ENCODE assay signal across 17 cellular contexts in genomic region chr9:112144807-112145206, GRCh38.
"Had no signal": no experiment of that assay in that cellular context is flagged by ENCODE, and none has a peak within 500 bp of the region (broad histone marks: within the 10 kb centered on the region; RNA-seq: fewer than 3 reads in every experiment).

No MANE protein-coding gene starts in this region.

- DNase-seq: activated CD4-positive, alpha-beta T cell treated with anti-CD3 and anti-CD28 coated beads for 36 hours; activated CD4-positive, alpha-beta T cell treated with anti-CD3 and anti-CD28 coated beads, Interleukin-2, amount 50 U/mL, for 48 hours; amygdala; kidney glomerular epithelial cell; left ventricle myocardium inferior; mucosa of descending colon; naive B cell; stimulated activated CD4-positive, alpha-beta T cell treated with anti-CD3 and anti-CD28 coated beads, Interleukin-2, amount 100 ng/mL, for 24 hours; uterus had no signal

- H3K9me3 Mint-ChIP-seq: activated T-helper 1 cell treated with anti-CD3 and anti-CD28 coated beads, Interleukin-12 subunit alpha, Interleukin-12 subunit beta, Interleukin-2, Interleukin-4 antibody, amounts not matched to agents 30 ng/mL and 10 ng/mL and 1 ng/mL, durations not matched to agents 14 hours and 24 hours and 36 hours; naive B cell; neural crest cell; stimulated activated naive CD8-positive, alpha-beta T cell treated with anti-CD3 and anti-CD28 coated beads, Interleukin-15, Interleukin-2, amounts not matched to agents 100 ng/mL and 50 ng/mL, for 24 hours had no signal

- H3K27me3 ChIP-seq: tibial nerve, uterus had no signal

- H3K4me3 ChIP-seq: left ventricle myocardium inferior, mucosa of descending colon, tibial nerve, uterus had no signal

- H3K9me3 ChIP-seq: left ventricle myocardium inferior, mucosa of descending colon, tibial nerve, uterus had no signal

- FAIRE-seq: frontal cortex, TTC549 had no signal

- H3K27me3 Mint-ChIP-seq: activated CD4-positive, alpha-beta T cell treated with anti-CD3 and anti-CD28 coated beads for 36 hours; activated naive CD8-positive, alpha-beta T cell; naive B cell; progenitor cell of endocrine pancreas; stimulated activated naive CD8-positive, alpha-beta T cell treated with anti-CD3 and anti-CD28 coated beads, Interleukin-15, Interleukin-2, amounts not matched to agents 100 ng/mL and 50 ng/mL, for 24 hours had no signal

- H3K4me1 ChIP-seq: left ventricle myocardium inferior, tibial nerve, uterus had no signal

- H3K4me3 Mint-ChIP-seq: activated CD4-positive, alpha-beta T cell treated with anti-CD3 and anti-CD28 coated beads for 36 hours; activated naive CD8-positive, alpha-beta T cell; activated T-helper 1 cell treated with anti-CD3 and anti-CD28 coated beads, Interleukin-12 subunit alpha, Interleukin-12 subunit beta, Interleukin-2, Interleukin-4 antibody, amounts not matched to agents 30 ng/mL and 10 ng/mL and 1 ng/mL, durations not matched to agents 14 hours and 24 hours and 36 hours; naive B cell; neural crest cell; stimulated activated naive CD8-positive, alpha-beta T cell treated with anti-CD3 and anti-CD28 coated beads, Interleukin-15, Interleukin-2, amounts not matched to agents 100 ng/mL and 50 ng/mL, for 24 hours had no signal

- H3K4me1 Mint-ChIP-seq: neural crest cell had no signal

- H3K36me3 ChIP-seq: tibial nerve, uterus had no signal

- H3K27ac Mint-ChIP-seq: activated CD4-positive, alpha-beta T cell treated with anti-CD3 and anti-CD28 coated beads for 36 hours; activated naive CD8-positive, alpha-beta T cell; activated T-helper 1 cell treated with anti-CD3 and anti-CD28 coated beads, Interleukin-12 subunit alpha, Interleukin-12 subunit beta, Interleukin-2, Interleukin-4 antibody, amounts not matched to agents 30 ng/mL and 10 ng/mL and 1 ng/mL, durations not matched to agents 14 hours and 24 hours and 36 hours; naive B cell; stimulated activated naive CD8-positive, alpha-beta T cell treated with anti-CD3 and anti-CD28 coated beads, Interleukin-15, Interleukin-2, amounts not matched to agents 100 ng/mL and 50 ng/mL, for 24 hours had no signal

- H3K27ac ChIP-seq: left ventricle myocardium inferior, tibial nerve, uterus had no signal
